29 cellular contexts compared by ENCODE assay signal in genomic region chr3:8581373-8581772, GRCh38.
"Had no signal": no experiment of that assay in that cellular context is flagged by ENCODE, and none has a peak within 500 bp of the region (broad histone marks: within the 10 kb centered on the region; RNA-seq: fewer than 3 reads in every experiment).

No MANE protein-coding gene starts in this region.

- H3K27ac Mint-ChIP-seq: dendritic cell treated with granulocyte-macrophage colony-stimulating factor and Interleukin-4, amounts not matched to agents 40 ng/mL and 50 ng/mL, for 4 days; endodermal cell; immature natural killer cell; mesothelial cell of epicardium; naive B cell; natural killer cell treated with Interleukin-12 subunit alpha and Interleukin-12 subunit beta and Interleukin-15 and Interleukin-18, amount 100 ng/mL, for 72 hours; stimulated activated naive CD8-positive, alpha-beta T cell treated with anti-CD3 and anti-CD28 coated beads, Interleukin-15, amount 100 ng/mL, for 72 hours had no signal

- H3K27me3 ChIP-seq: colonic mucosa, esophagus squamous epithelium, neutrophil, sigmoid colon, suprapubic skin, uterus had no signal

- DNase-seq: colonic mucosa; effector CD8-positive, alpha-beta T cell; endodermal cell; esophagus squamous epithelium; foreskin melanocyte; hypothalamus; immature natural killer cell; mesenchymal stem cell; mucosa of descending colon; naive B cell; psoas muscle; right cardiac atrium; sigmoid colon; stimulated activated CD4-positive, alpha-beta T cell treated with anti-CD3 and anti-CD28 coated beads, Interleukin-12 subunit alpha, Interleukin-12 subunit beta, amount 100 ng/mL, for 4 hours; stimulated activated CD4-positive, alpha-beta T cell treated with anti-CD3 and anti-CD28 coated beads, Interleukin-1b, Interleukin-23, amount 100 ng/mL, for 48 hours; stimulated activated CD4-positive, alpha-beta T cell treated with anti-CD3 and anti-CD28 coated beads, Interleukin-4, amount 100 ng/mL, for 1 hour; stimulated activated CD8-positive, alpha-beta memory T cell treated with anti-CD3 and anti-CD28 coated beads, Interleukin-4, amount 100 ng/mL, for 48 hours; stimulated activated naive CD4-positive, alpha-beta T cell; stimulated activated naive CD8-positive, alpha-beta T cell treated with anti-CD3 and anti-CD28 coated beads, Interleukin-15, amount 100 ng/mL, for 72 hours; uterus had no signal

- H3K36me3 ChIP-seq: colonic mucosa, esophagus squamous epithelium, neutrophil, sigmoid colon, suprapubic skin, uterus had no signal

- H3K9ac ChIP-seq: parathyroid adenoma had no signal

- H3K4me3 Mint-ChIP-seq: central memory CD8-positive, alpha-beta T cell; dendritic cell treated with granulocyte-macrophage colony-stimulating factor and Interleukin-4, amounts not matched to agents 40 ng/mL and 50 ng/mL, for 4 days; endodermal cell; immature natural killer cell; mesothelial cell of epicardium; naive B cell; natural killer cell treated with Interleukin-12 subunit alpha and Interleukin-12 subunit beta and Interleukin-15 and Interleukin-18, amount 100 ng/mL, for 72 hours; neural crest cell; stimulated activated naive CD8-positive, alpha-beta T cell treated with anti-CD3 and anti-CD28 coated beads, Interleukin-15, amount 100 ng/mL, for 72 hours had no signal

- H3K4me3 ChIP-seq: colonic mucosa, esophagus squamous epithelium, mucosa of descending colon, psoas muscle, sigmoid colon, skin epidermis, suprapubic skin, uterus had no signal

- H2AFZ ChIP-seq: parathyroid adenoma had no signal

- H3K36me3 Mint-ChIP-seq: immature natural killer cell; naive B cell; natural killer cell treated with Interleukin-12 subunit alpha and Interleukin-12 subunit beta and Interleukin-15 and Interleukin-18, amount 100 ng/mL, for 72 hours had no signal

- H3K79me2 ChIP-seq: parathyroid adenoma had no signal

- H3K4me1 ChIP-seq: colonic mucosa, parathyroid adenoma, sigmoid colon, suprapubic skin, uterus had no signal

- H3K4me1 Mint-ChIP-seq: central memory CD8-positive, alpha-beta T cell; immature natural killer cell; mesothelial cell of epicardium; naive B cell; stimulated activated naive CD8-positive, alpha-beta T cell treated with anti-CD3 and anti-CD28 coated beads, Interleukin-15, amount 100 ng/mL, for 72 hours had no signal

- H3K9me3 Mint-ChIP-seq: central memory CD8-positive, alpha-beta T cell; dendritic cell treated with granulocyte-macrophage colony-stimulating factor and Interleukin-4, amounts not matched to agents 40 ng/mL and 50 ng/mL, for 4 days; endodermal cell; natural killer cell treated with Interleukin-12 subunit alpha and Interleukin-12 subunit beta and Interleukin-15 and Interleukin-18, amount 100 ng/mL, for 72 hours; stimulated activated naive CD8-positive, alpha-beta T cell treated with anti-CD3 and anti-CD28 coated beads, Interleukin-15, amount 100 ng/mL, for 72 hours had no signal

- ATAC-seq: mucosa of descending colon; natural killer cell treated with Interleukin-12 subunit alpha and Interleukin-12 subunit beta and Interleukin-15 and Interleukin-18, amount 100 ng/mL, for 72 hours; right cardiac atrium; stimulated activated naive CD8-positive, alpha-beta T cell treated with anti-CD3 and anti-CD28 coated beads, Interleukin-15, amount 100 ng/mL, for 72 hours had no signal

- H3K9me3 ChIP-seq: colonic mucosa, esophagus squamous epithelium, mucosa of descending colon, neutrophil, psoas muscle, suprapubic skin, uterus had no signal

- H3K27ac ChIP-seq: colonic mucosa, neutrophil, parathyroid adenoma, psoas muscle, sigmoid colon, skin epidermis, suprapubic skin, uterus had no signal
